ENCODE assay signal across 24 cellular contexts in the genomic region with DNA sequence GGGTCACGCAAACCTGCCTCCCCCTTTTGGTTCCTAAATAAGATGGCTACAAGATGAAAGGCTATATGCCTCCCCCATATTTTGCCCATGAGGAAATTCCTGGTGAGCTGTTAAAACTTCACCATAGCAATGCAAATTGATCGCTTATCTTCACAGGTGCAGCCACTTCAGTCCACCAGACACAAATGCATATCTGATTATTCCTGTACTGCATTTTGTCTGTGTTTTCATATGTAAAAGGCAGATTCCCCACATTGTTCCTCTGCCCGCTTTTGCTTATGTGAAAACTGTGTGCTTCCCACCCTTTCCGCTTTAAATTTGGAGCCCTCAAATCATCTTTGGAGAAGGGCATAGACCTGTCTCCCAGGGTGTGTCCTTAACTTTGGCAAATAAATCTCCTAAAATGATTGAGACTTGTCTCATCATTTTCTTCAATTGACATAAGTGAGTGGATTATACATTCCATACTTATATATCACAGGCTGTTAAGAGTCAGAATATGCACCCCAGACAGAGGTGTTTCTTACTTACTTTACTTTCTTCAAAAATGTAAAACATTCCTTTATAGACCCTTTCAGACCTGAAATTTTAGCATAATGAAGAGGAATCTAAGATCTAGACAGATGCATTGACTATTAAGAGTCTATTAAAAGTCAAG.
DNase-seq lines count a peak whose midpoint lies in the region; ATAC-seq and TF ChIP-seq lines count a peak whose summit lies in the region.
"Had no signal": no experiment of that assay in that cellular context is flagged by ENCODE, and none has a peak within 500 bp of the region (broad histone marks: within the 10 kb centered on the region; RNA-seq: fewer than 3 reads in every experiment).

No MANE protein-coding gene starts in this region.

- TF ChIP-seq CTCF in RWPE2 (IDR thresholded peaks at IDR 0.05; ENCODE audit: poor library complexity, severe bottlenecking), result no peak

- peak; percentile 69 for ATAC-seq in RWPE2 (ENCODE audit: low read depth)
- ATAC-seq: Right ventricle myocardium inferior, SK-N-SH treated with all-trans-retinoic acid at 6 μM for 48 hours had no signal

- H3K9me3 ChIP-seq in HUES48 (ENCODE audit: control insufficient read depth, insufficient read depth, low read length), result no peaks in the 10 kb centered on the region; the same call in 1 of the 2 replicates
- H3K9me3 ChIP-seq in RWPE2 (ENCODE audit: severe bottlenecking), result no peaks in the 10 kb centered on the region
- H3K9me3 ChIP-seq in iPS-20b (ENCODE audit: insufficient read depth, low read depth, low read length), result no peaks in the 10 kb centered on the region
- H3K9me3 ChIP-seq: BLaER1, SJCRH30 had no signal

- H3K4me1 ChIP-seq in HUES48 (ENCODE audit: control insufficient read depth, insufficient read depth, low read length) (peaks cover 37% of the 10 kb centered on the region), RWPE2 (ENCODE audit: insufficient read depth, poor library complexity, severe bottlenecking) (peaks cover under 1% of the 10 kb centered on the region), iPS-20b (ENCODE audit: insufficient read depth, low read length) (peaks cover 33% of the 10 kb centered on the region)
- H3K4me1 ChIP-seq: BLaER1, SJCRH30 had no signal

- DNase-seq in RWPE2 (ENCODE audit: low spot score) (no peak), epithelial cell of prostate (ENCODE audit: low read depth, low spot score) (no peak), NAMALWA (ENCODE audit: low spot score) (no peak), AML-193 (lab: John Stamatoyannopoulos, UW) (no peak), NOMO-1 treated with DMSO at 0.1 percent for 48 hours (lab: John Stamatoyannopoulos, UW; ENCODE audit: unreplicated experiment) (no peak), activated gamma-delta T cell treated with Interleukin-2 at 50 U/mL for 16 hours (no peak)
- DNase-seq: CD4-positive, CD25-positive, alpha-beta regulatory T cell; DMS153; DND-41; MM.1S; NCI-H1048; NCI-H1417; NCI-H1694 treated with DMSO at 0.1 percent for 48 hours; NCI-H2081; NCI-H2227 treated with DMSO at 0.1 percent for 48 hours; NCI-H526 treated with DMSO at 0.1 percent for 48 hours; OCI-M1; SJCRH30 had no signal

- no peaks in the 10 kb centered on the region for H3K27me3 ChIP-seq in HUES48 (ENCODE audit: control insufficient read depth, insufficient read depth, low read length)
- no peaks in the 10 kb centered on the region for H3K27me3 ChIP-seq in RWPE2 (ENCODE audit: insufficient read depth, poor library complexity, severe bottlenecking)
- H3K27me3 ChIP-seq in iPS-20b (ENCODE audit: insufficient read depth, low read length), result no peaks in the 10 kb centered on the region
- H3K27me3 ChIP-seq: BLaER1, SJCRH30 had no signal

- H3K36me3 ChIP-seq in HUES48 (ENCODE audit: control insufficient read depth, insufficient read depth, low read length) (no peaks in the 10 kb centered on the region), RWPE2 (ENCODE audit: low read depth) (no peaks in the 10 kb centered on the region), iPS-20b (ENCODE audit: insufficient read depth, low read depth, low read length) (no peaks in the 10 kb centered on the region)
- H3K36me3 ChIP-seq: BLaER1, SJCRH30 had no signal

- H3K4me3 ChIP-seq in HUES48 (ENCODE audit: low read depth, low read length) (no peak overlapping the region; the same call in 1 of the 2 replicates), RWPE2 (ENCODE audit: severe bottlenecking) (no peak overlapping the region), iPS-20b (ENCODE audit: low read length) (peak overlapping the region; percentile 47; the same call in 1 of the 2 replicates)
- H3K4me3 ChIP-seq: BLaER1, SJCRH30 had no signal

- peak overlapping the region; percentile 95 for H3K27ac ChIP-seq in HUES48 (ENCODE audit: low read depth, low read length)
- no peak overlapping the region for H3K27ac ChIP-seq in RWPE2 (ENCODE audit: poor library complexity, severe bottlenecking)
- H3K27ac ChIP-seq in epithelial cell of prostate, result peak overlapping the region; percentile 17
- peak overlapping the region; percentile 79 for H3K27ac ChIP-seq in iPS-20b (ENCODE audit: low read length)
- H3K27ac ChIP-seq: BLaER1, KMS-11, SJCRH30 had no signal

- H3K9ac ChIP-seq in HUES48 (ENCODE audit: low read depth, low read length) (peak overlapping the region; percentile 1; the same call in 1 of the 2 replicates), iPS-20b (ENCODE audit: low read depth, low read length) (peak overlapping the region; percentile 47; the same call in 1 of the 2 replicates)
- H3K9ac ChIP-seq: BLaER1, KMS-11 had no signal
